ENCODE assay signal across 7 cellular contexts in the genomic region with DNA sequence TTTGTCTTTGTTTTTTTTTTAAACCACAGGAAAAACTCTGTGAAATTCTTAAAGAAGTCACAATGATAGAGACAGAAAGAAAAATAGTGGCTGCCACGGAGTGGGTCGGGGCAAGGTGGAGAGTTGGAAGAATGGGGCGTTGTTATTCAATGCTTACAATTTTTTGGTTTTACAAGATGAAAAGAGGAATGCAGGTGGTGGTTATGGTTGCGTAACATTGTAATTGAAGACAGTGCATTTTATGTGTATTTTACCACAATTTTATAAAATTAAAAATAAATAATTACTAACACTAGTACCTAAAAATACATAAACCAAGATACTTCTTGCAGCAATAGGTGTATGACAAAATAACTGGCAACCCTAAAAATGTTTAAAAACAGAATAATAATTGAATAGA.
"Had no signal": no experiment of that assay in that cellular context is flagged by ENCODE, and none has a peak within 500 bp of the region (broad histone marks: within the 10 kb centered on the region; RNA-seq: fewer than 3 reads in every experiment).

No MANE protein-coding gene starts in this region.

- H3K4me1 ChIP-seq: HAP-1 had no signal

- H3K9me3 Mint-ChIP-seq: GM23338, HFFc6 had no signal

- H3K9me3 ChIP-seq: HAP-1 had no signal

- H3K36me3 ChIP-seq: HAP-1 had no signal

- DNase-seq: H7, HFFc6, KG1 had no signal

- FAIRE-seq: HTR-8/SVneo had no signal

- H3K4me2 ChIP-seq: GM23338 had no signal

- ATAC-seq: GM23338, HCT116 had no signal

- H3K27ac Mint-ChIP-seq: GM23338, HFFc6 had no signal

- H3K4me3 Mint-ChIP-seq: GM23338, HFFc6 had no signal

- H3K4me3 ChIP-seq: GM23338, HAP-1 had no signal
